ENCODE assay signal across 19 cellular contexts in genomic region chr12:19192709-19193108, GRCh38.
DNase-seq lines count a peak whose midpoint lies in the region; ATAC-seq and TF ChIP-seq lines count a peak whose summit lies in the region.
"Had no signal": no experiment of that assay in that cellular context is flagged by ENCODE, and none has a peak within 500 bp of the region (broad histone marks: within the 10 kb centered on the region; RNA-seq: fewer than 3 reads in every experiment).

No MANE protein-coding gene starts in this region.

- H3K27me3 ChIP-seq in heart left ventricle (no peaks in the 10 kb centered on the region), right lobe of liver (no peaks in the 10 kb centered on the region)
- H3K27me3 ChIP-seq: MG63 had no signal

- no peaks in the 10 kb centered on the region for H3K36me3 ChIP-seq in heart left ventricle
- H3K36me3 ChIP-seq in right lobe of liver, result no peaks in the 10 kb centered on the region
- H3K36me3 ChIP-seq: MG63 had no signal

- H3K9me3 ChIP-seq in heart left ventricle (no peaks in the 10 kb centered on the region), right lobe of liver (no peaks in the 10 kb centered on the region), T-helper 17 cell (ENCODE audit: control insufficient read depth, low read length, poor library complexity, severe bottlenecking) (no peaks in the 10 kb centered on the region)
- H3K9me3 ChIP-seq: MG63 had no signal

- H3K4me3 Mint-ChIP-seq in dendritic cell treated with granulocyte-macrophage colony-stimulating factor and Interleukin-4, amounts not matched to agents 40 ng/mL and 50 ng/mL, for 4 days, result no peak overlapping the region
- H3K4me3 Mint-ChIP-seq in T-helper 17 cell, result no peak overlapping the region
- H3K4me3 Mint-ChIP-seq: CD8-positive, alpha-beta memory T cell had no signal

- TF ChIP-seq CTCF in heart left ventricle (IDR thresholded peaks at IDR 0.05) (no peak), right lobe of liver (IDR thresholded peaks at IDR 0.05) (no peak)

- H3K4me1 ChIP-seq in heart left ventricle (peaks cover 6 to 63% (median 32%) of the 10 kb centered on the region in 12 donors), right lobe of liver (peaks cover 0 to 21% (median 4%) of the 10 kb centered on the region in 4 donors)

- H3K4me1 Mint-ChIP-seq in dendritic cell treated with granulocyte-macrophage colony-stimulating factor and Interleukin-4, amounts not matched to agents 40 ng/mL and 50 ng/mL, for 4 days (ENCODE audit: low read depth), result peaks cover 21% of the 10 kb centered on the region
- H3K4me1 Mint-ChIP-seq in T-helper 17 cell, result peaks cover 4% of the 10 kb centered on the region
- H3K4me1 Mint-ChIP-seq: CD8-positive, alpha-beta memory T cell had no signal

- H3K9me3 Mint-ChIP-seq in dendritic cell treated with granulocyte-macrophage colony-stimulating factor and Interleukin-4, amounts not matched to agents 40 ng/mL and 50 ng/mL, for 4 days, result no peaks in the 10 kb centered on the region
- H3K9me3 Mint-ChIP-seq: CD8-positive, alpha-beta memory T cell had no signal

- no peaks in the 10 kb centered on the region for H3K36me3 Mint-ChIP-seq in dendritic cell treated with granulocyte-macrophage colony-stimulating factor and Interleukin-4, amounts not matched to agents 40 ng/mL and 50 ng/mL, for 4 days (ENCODE audit: low read depth)
- peaks cover 5% of the 10 kb centered on the region for H3K36me3 Mint-ChIP-seq in T-helper 17 cell (ENCODE audit: low read depth)
- H3K36me3 Mint-ChIP-seq: CD8-positive, alpha-beta memory T cell had no signal

- H3K27ac ChIP-seq in heart left ventricle (peak overlapping the region in 8 of 12 donors; percentile 6 to 85 (median 38)), right lobe of liver (peak overlapping the region in 1 of 3 donors; percentile 16)
- H3K27ac ChIP-seq: C4-2B had no signal

- no peak for TF ChIP-seq POLR2A in heart left ventricle (IDR thresholded peaks at IDR 0.05)
- TF ChIP-seq POLR2A in right lobe of liver (IDR thresholded peaks at IDR 0.05), result no peak

- intact Hi-C loops in heart left ventricle (cut with DNase I) (loop anchor here in 3 of 10 donors (10.0 kb wide), 2 partner anchors 82 to 92 kb away; no protein-coding TSS in a partner anchor), Right ventricle myocardium superior (cut with DNase I) (no loop called here), right lobe of liver (cut with DNase I) (no loop called here)
- intact Hi-C loops in dendritic cell treated with granulocyte-macrophage colony-stimulating factor and Interleukin-4, amounts not matched to agents 40 ng/mL and 50 ng/mL, for 4 days (cut with micrococcal nuclease), result loop anchor here (5.0 kb wide), 1 partner anchor 45 kb away; no protein-coding TSS in a partner anchor

- whole genome bisulfite sequencing in heart left ventricle, 4 donors, result 12 to 44% (median 26%) methylated on average over 1 of the region's 1 CpG
- WGBS in right lobe of liver (ENCODE audit: insufficient coverage, low coverage, low lambda C conversion rate, missing lambda C conversion rate), result 5% methylated on average over 1 of the region's 1 CpG

- H3K27ac Mint-ChIP-seq in dendritic cell treated with granulocyte-macrophage colony-stimulating factor and Interleukin-4, amounts not matched to agents 40 ng/mL and 50 ng/mL, for 4 days, result peak overlapping the region; percentile 89
- H3K27ac Mint-ChIP-seq in T-helper 17 cell, result no peak overlapping the region
- H3K27ac Mint-ChIP-seq: CD8-positive, alpha-beta memory T cell had no signal

- H3K4me3 ChIP-seq in heart left ventricle (no peak overlapping the region), right lobe of liver (no peak overlapping the region)
- H3K4me3 ChIP-seq: MG63 had no signal

- no peaks in the 10 kb centered on the region for H3K27me3 Mint-ChIP-seq in dendritic cell treated with granulocyte-macrophage colony-stimulating factor and Interleukin-4, amounts not matched to agents 40 ng/mL and 50 ng/mL, for 4 days
- peaks cover 5% of the 10 kb centered on the region for H3K27me3 Mint-ChIP-seq in T-helper 17 cell
- H3K27me3 Mint-ChIP-seq: CD8-positive, alpha-beta memory T cell had no signal

- ATAC-seq in heart left ventricle (no peak), Right ventricle myocardium superior (ENCODE audit: poor library complexity) (no peak), right lobe of liver (peak; percentile 63 to 69 (median 64)), GM21529 (IDR thresholded peaks at IDR 0.05; ENCODE audit: unreplicated experiment) (no peak), T-helper 17 cell (no peak)

- DNase-seq in heart left ventricle (no peak), Right ventricle myocardium superior (no peak), NCI-H1092 treated with DMSO at 0.1 percent for 48 hours (lab: John Stamatoyannopoulos, UW) (peak; percentile 61), right lobe of liver (peak in 1 of 3 donors; percentile 48), T-helper 17 cell (no peak), D341Med (ENCODE audit: low spot score) (no peak)
- DNase-seq: Calu3; CD8-positive, alpha-beta memory T cell; EL; GF-D8; MG63; NCI-H146; NCI-H2171; NCI-H345; NCI-H524 treated with DMSO at 0.1 percent for 48 hours; SHP77 had no signal

Comparison
In these comparisons a context has a peak if more than half of its experiments do, and no peak if none do; other contexts are left out.
1. ATAC-seq: peak in right lobe of liver (4 of 4); none in heart left ventricle (0 of 4), Right ventricle myocardium superior (single experiment), GM21529 (single experiment) and T-helper 17 cell (single experiment).